ENCODE assay signal across 15 cellular contexts in the genomic region with DNA sequence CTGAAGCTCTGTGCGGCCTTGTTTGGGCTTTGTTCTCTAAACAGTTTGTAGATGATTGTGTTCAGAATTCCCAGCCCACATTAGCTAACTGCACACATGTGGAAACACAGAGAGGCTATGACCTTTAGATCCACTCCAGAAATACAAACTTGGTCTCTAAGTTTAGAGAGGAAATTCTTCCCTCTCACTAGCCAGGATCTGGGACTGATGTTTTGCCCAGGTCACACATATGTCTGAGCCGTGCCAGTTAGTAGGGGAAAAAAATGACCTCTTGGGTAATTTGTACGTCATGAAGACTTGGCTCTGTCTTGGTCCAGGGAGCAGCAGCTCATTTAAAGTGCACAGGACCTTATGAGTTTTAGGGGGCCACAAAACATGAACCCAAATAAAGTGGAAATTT.
DNase-seq lines count a peak whose midpoint lies in the region; ATAC-seq and TF ChIP-seq lines count a peak whose summit lies in the region.
"Had no signal": no experiment of that assay in that cellular context is flagged by ENCODE, and none has a peak within 500 bp of the region (broad histone marks: within the 10 kb centered on the region; RNA-seq: fewer than 3 reads in every experiment).

No MANE protein-coding gene starts in this region.

- POLR2A ChIA-PET in OCI-LY7 (lab: Charles Lee): interaction anchor here (0.7 to 1.5 kb wide), 2 partner anchors 24 to 31 kb away, joined by 3 to 4 read pairs; no protein-coding TSS in a partner anchor

- no TSS peak for BruUV-seq in OCI-LY7 (replicated peaks; lab: Mats Ljungman, UMichigan)

- H3K4ac ChIP-seq in mesenchymal stem cell (ENCODE audit: low read depth in 1 of 2, low read length in 2 of 2): no peak overlapping the region

- H2BK15ac ChIP-seq in mesenchymal stem cell (ENCODE audit: low read depth, poor library complexity, severe bottlenecking): no peak overlapping the region

- DNase-seq in OCI-LY7 (ENCODE audit: low spot score) (no peak), fibroblast of pulmonary artery (ENCODE audit: low read depth) (peak; percentile 32), mesenchymal stem cell (peak; percentile 67), suprapubic skin (ENCODE audit: low spot score in 2 of 2) (peak in 1 of 2 donors; percentile 46), SIG-M5 (lab: John Stamatoyannopoulos, UW) (no peak), AML-193 (lab: John Stamatoyannopoulos, UW) (no peak), caudate nucleus (lab: John Stamatoyannopoulos, UW) (no peak)
- DNase-seq: activated CD4-positive, alpha-beta T cell treated with anti-CD3 and anti-CD28 coated beads, Interleukin-2, amount 50 U/mL, for 4 hours; naive B cell; NCI-H1694; stimulated activated naive CD4-positive, alpha-beta T cell treated with Interleukin-2 at 50 U/mL for 16 hours; T-cell had no signal

- no peak overlapping the region for H4K91ac ChIP-seq in mesenchymal stem cell (ENCODE audit: low read length)

- intact Hi-C loops in OCI-LY7 (cut with micrococcal nuclease; ENCODE audit: unreplicated experiment): no loop called here

- H3K4me3 ChIP-seq in OCI-LY7 (ENCODE audit: low read depth, low read length, poor library complexity, severe bottlenecking) (no peak overlapping the region), fibroblast of pulmonary artery (replicated peaks; ENCODE audit: low read depth, low read length) (no peak overlapping the region), mesenchymal stem cell (ENCODE audit: insufficient read depth in 1 of 2, low read depth in 1 of 2, low read length in 2 of 2) (no peak overlapping the region), suprapubic skin (no peak overlapping the region)
- H3K4me3 ChIP-seq: breast epithelium had no signal

- H3K27me3 ChIP-seq in mesenchymal stem cell (ENCODE audit: control insufficient read depth in 1 of 2, insufficient read depth in 1 of 2, low read length in 2 of 2): no peaks in the 10 kb centered on the region
- no peaks in the 10 kb centered on the region for H3K27me3 ChIP-seq in suprapubic skin
- H3K27me3 ChIP-seq: breast epithelium had no signal

- H3K79me1 ChIP-seq in mesenchymal stem cell (replicated peaks; ENCODE audit: low read length, poor library complexity, severe bottlenecking): peaks cover 14% of the 10 kb centered on the region

- H3K4me1 ChIP-seq in OCI-LY7 (ENCODE audit: insufficient read depth, low read length, poor library complexity, severe bottlenecking): no peaks in the 10 kb centered on the region
- H3K4me1 ChIP-seq in mesenchymal stem cell (ENCODE audit: control insufficient read depth, insufficient read depth, low read depth, low read length): no peaks in the 10 kb centered on the region
- peaks cover 3% of the 10 kb centered on the region for H3K4me1 ChIP-seq in suprapubic skin
- H3K4me1 ChIP-seq: breast epithelium, parathyroid adenoma had no signal

- no peak overlapping the region for H2BK12ac ChIP-seq in mesenchymal stem cell (ENCODE audit: low read length in 2 of 2)

- TF ChIP-seq EP300 in suprapubic skin (IDR thresholded peaks at IDR 0.05): no peak

- no peak overlapping the region for H2AK5ac ChIP-seq in mesenchymal stem cell (ENCODE audit: low read length, severe bottlenecking)

- CTCF ChIA-PET in OCI-LY7 (lab: Charles Lee; ENCODE audit: unreplicated experiment): no interaction called here

- H3K9me3 ChIP-seq in OCI-LY7 (ENCODE audit: low read length) (no peaks in the 10 kb centered on the region), mesenchymal stem cell (ENCODE audit: control insufficient read depth, low read length) (no peaks in the 10 kb centered on the region), suprapubic skin (no peaks in the 10 kb centered on the region)
- H3K9me3 ChIP-seq: breast epithelium had no signal

- H3K4me2 ChIP-seq in OCI-LY7 (ENCODE audit: low read length): no peak overlapping the region
- H3K4me2 ChIP-seq in mesenchymal stem cell (ENCODE audit: low read length, poor library complexity, severe bottlenecking): no peak overlapping the region

- H2BK120ac ChIP-seq in mesenchymal stem cell (ENCODE audit: low read depth, low read length): no peak overlapping the region

- H4K8ac ChIP-seq in mesenchymal stem cell (ENCODE audit: low read length): no peak overlapping the region

- no peak for TF ChIP-seq POLR2A in suprapubic skin (IDR thresholded peaks at IDR 0.05)

- H3K79me2 ChIP-seq in OCI-LY7 (ENCODE audit: insufficient read depth, low read depth, low read length): no peaks in the 10 kb centered on the region
- H3K79me2 ChIP-seq: parathyroid adenoma had no signal

- H3K18ac ChIP-seq in mesenchymal stem cell (ENCODE audit: low read depth in 1 of 2, low read length in 2 of 2): no peak overlapping the region

- H3K9ac ChIP-seq in mesenchymal stem cell (ENCODE audit: low read length): peak overlapping the region; percentile 10
- H3K9ac ChIP-seq: parathyroid adenoma had no signal

- H3K36me3 ChIP-seq in OCI-LY7 (ENCODE audit: insufficient read depth, low read length) (no peaks in the 10 kb centered on the region), mesenchymal stem cell (ENCODE audit: control insufficient read depth in 1 of 2, insufficient read depth in 2 of 2, low read depth in 1 of 2, low read length in 2 of 2) (peaks cover 0 to 3% of the 10 kb centered on the region in 2 experiments), suprapubic skin (no peaks in the 10 kb centered on the region)
- H3K36me3 ChIP-seq: breast epithelium had no signal

- no peak for ATAC-seq in HG02885 (IDR thresholded peaks at IDR 0.05; ENCODE audit: poor library complexity, unreplicated experiment)
- ATAC-seq: T-cell had no signal

- H3K23ac ChIP-seq in mesenchymal stem cell (ENCODE audit: low read length in 2 of 2): no peak overlapping the region

- H2BK5ac ChIP-seq in mesenchymal stem cell (ENCODE audit: low read depth, low read length, poor library complexity, severe bottlenecking): no peak overlapping the region

- H3K14ac ChIP-seq in mesenchymal stem cell (ENCODE audit: low read length in 2 of 2): no peak overlapping the region

- H3K9me2 ChIP-seq in OCI-LY7 (ENCODE audit: insufficient read depth, low read length): no peaks in the 10 kb centered on the region

- TF ChIP-seq CTCF in OCI-LY7 (conservative IDR thresholded peaks at IDR 0.05; ENCODE audit: low read length) (no peak), fibroblast of pulmonary artery (IDR thresholded peaks at IDR 0.05; ENCODE audit: low read length, missing control alignments) (no peak), suprapubic skin (IDR thresholded peaks at IDR 0.05) (no peak)

- no peak overlapping the region for H3K27ac ChIP-seq in OCI-LY7 (ENCODE audit: low read depth, low read length, poor library complexity, severe bottlenecking)
- H3K27ac ChIP-seq in mesenchymal stem cell (ENCODE audit: low read length, poor library complexity, severe bottlenecking): no peak overlapping the region
- H3K27ac ChIP-seq in suprapubic skin: peak overlapping the region; percentile 56
- H3K27ac ChIP-seq in caudate nucleus (ENCODE audit: low read depth, low read length): no peak overlapping the region
- H3K27ac ChIP-seq: parathyroid adenoma had no signal

- H4K20me1 ChIP-seq in OCI-LY7 (ENCODE audit: insufficient read depth, low read length): no peaks in the 10 kb centered on the region

- WGBS in mesenchymal stem cell: 67% methylated on average over 3 of the region's 3 CpGs
- WGBS in suprapubic skin: 51% methylated on average over 3 of the region's 3 CpGs

- H2AFZ ChIP-seq in OCI-LY7 (ENCODE audit: low read length) (0 out of 2 replicates have a peak overlapping the region, but pooled peaks have one; percentile 31), mesenchymal stem cell (ENCODE audit: low read depth, low read length) (no peak overlapping the region)
- H2AFZ ChIP-seq: parathyroid adenoma had no signal

Comparison
In these comparisons a context has a peak if more than half of its experiments do, and no peak if none do; other contexts are left out.
1. DNase-seq: peak in fibroblast of pulmonary artery (single experiment) and mesenchymal stem cell (single experiment); none in OCI-LY7 (single experiment), SIG-M5 (single experiment), AML-193 (0 of 2) and caudate nucleus (0 of 61).